10 cellular contexts compared by ENCODE assay signal in the genomic region with DNA sequence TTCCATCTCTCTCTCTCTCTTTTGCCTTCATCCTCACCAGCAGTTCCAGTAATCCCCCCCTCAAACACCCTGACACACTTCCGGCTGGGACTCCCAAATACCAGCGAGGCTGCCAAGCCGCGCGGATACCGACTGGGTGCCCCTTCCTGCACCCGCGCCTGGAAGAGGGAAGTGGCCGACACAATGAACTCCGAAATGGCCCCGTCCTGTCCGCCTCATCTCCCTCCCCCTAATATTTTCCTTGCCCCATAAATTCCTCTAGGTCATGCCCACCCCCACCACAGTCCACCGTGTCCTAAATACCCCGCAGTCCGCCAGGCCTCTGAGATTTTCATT. TPM values are rescaled to one million over a fixed set of nuclear protein-coding genes. Genes with fewer than 3 reads are reported as not detected.
DNase-seq lines count a peak whose midpoint lies in the region; ATAC-seq and TF ChIP-seq lines count a peak whose summit lies in the region.
"Had no signal": no experiment of that assay in that cellular context is flagged by ENCODE, and none has a peak within 500 bp of the region (broad histone marks: within the 10 kb centered on the region; RNA-seq: fewer than 3 reads in every experiment).

No MANE protein-coding gene starts in this region.

- DNase-seq in Caco-2 (no peak), HT-29 (ENCODE audit: low spot score) (peak; percentile 72), prostate gland (ENCODE audit: low spot score) (peak; percentile 59), cerebellar nuclear complex (lab: John Stamatoyannopoulos, UW) (no peak), upper lobe of left lung (no peak), mammary epithelial cell (no peak)
- DNase-seq: caudate nucleus had no signal

- POLR2A ChIA-PET in Caco-2 (lab: Charles Lee), result no interaction called here

- CTCF ChIA-PET in Caco-2 (lab: Charles Lee), result no interaction called here
- CTCF ChIA-PET in mammary epithelial cell (lab: Charles Lee; ENCODE audit: low non-redundant PET), result no interaction called here

- intact Hi-C loops in Caco-2 (cut with micrococcal nuclease; ENCODE audit: unreplicated experiment) (loop anchor here (10.0 kb wide), 1 partner anchor 962 kb away; a partner anchor contains a TSS), prostate gland (cut with DNase I) (loop anchor here (5.0 kb wide), 1 partner anchor 965 kb away; a partner anchor contains a TSS), mammary epithelial cell (cut with micrococcal nuclease) (loop anchor here (10.0 kb wide), 1 partner anchor 1072 kb away; no protein-coding TSS in a partner anchor)
- intact Hi-C loops in dendritic cell treated with granulocyte-macrophage colony-stimulating factor and Interleukin-4, amounts not matched to agents 40 ng/mL and 50 ng/mL, for 4 days (cut with micrococcal nuclease), result loop anchor here (5.0 to 10.0 kb wide), 3 partner anchors 1092 to 1305 kb away; no protein-coding TSS in a partner anchor

- no peak overlapping the region for H2AFZ ChIP-seq in mammary epithelial cell (ENCODE audit: low read depth, low read length)

- under 1% methylated on average over 15 of the region's 15 CpGs for WGBS in prostate gland
- WGBS in upper lobe of left lung, 2 donors, result 11 to 32% methylated on average over 15 of the region's 15 CpGs
- 65% methylated on average over 4 of the region's 15 CpGs for WGBS in mammary epithelial cell (ENCODE audit: low coverage, missing lambda C conversion rate)

- BruUV-seq in Caco-2 (replicated peaks; lab: Mats Ljungman, UMichigan) (no TSS peak), mammary epithelial cell (replicated peaks; lab: Mats Ljungman, UMichigan) (no TSS peak)

- H3K27ac ChIP-seq in prostate gland (peak overlapping the region; percentile 96), upper lobe of left lung (no peak overlapping the region), mammary epithelial cell (ENCODE audit: insufficient read depth, low read depth, low read length) (no peak overlapping the region)

- H3K79me2 ChIP-seq in mammary epithelial cell (ENCODE audit: insufficient read depth, low read length), result no peaks in the 10 kb centered on the region

- ATAC-seq in HG02981 (IDR thresholded peaks at IDR 0.05; ENCODE audit: unreplicated experiment) (no peak), upper lobe of left lung (ENCODE audit: low FRiP score in 2 of 2) (no peak)
- ATAC-seq: left colon had no signal

- no peak overlapping the region for H3K4me3 ChIP-seq in Caco-2 (ENCODE audit: low read depth, low read length)
- peak overlapping the region; percentile 61 to 80 for H3K4me3 ChIP-seq in prostate gland
- no peak overlapping the region for H3K4me3 ChIP-seq in upper lobe of left lung
- H3K4me3 ChIP-seq in mammary epithelial cell (replicated peaks in 1 of 3; ENCODE audit: insufficient read depth in 1 of 3, low read depth in 2 of 3, low read length in 3 of 3), result no peak overlapping the region

- peaks cover 15% of the 10 kb centered on the region for H3K4me1 Mint-ChIP-seq in Caco-2 (ENCODE audit: low read depth, unreplicated experiment)
- H3K4me1 Mint-ChIP-seq in dendritic cell treated with granulocyte-macrophage colony-stimulating factor and Interleukin-4, amounts not matched to agents 40 ng/mL and 50 ng/mL, for 4 days (ENCODE audit: low read depth), result peaks cover 73% of the 10 kb centered on the region

- no peak overlapping the region for H3K9ac ChIP-seq in mammary epithelial cell (ENCODE audit: insufficient read depth, low read length)

- peaks cover 5% of the 10 kb centered on the region; the same call in 1 of the 2 replicates for H3K4me1 ChIP-seq in Caco-2
- no peaks in the 10 kb centered on the region for H3K4me1 ChIP-seq in prostate gland (replicated peaks)
- H3K4me1 ChIP-seq in upper lobe of left lung, result peaks cover 7 to 52% (median 39%) of the 10 kb centered on the region in 4 donors
- peaks cover 22% of the 10 kb centered on the region for H3K4me1 ChIP-seq in mammary epithelial cell (ENCODE audit: insufficient read depth, low read length)

- no peak overlapping the region for H3K27ac Mint-ChIP-seq in Caco-2 (ENCODE audit: unreplicated experiment)
- H3K27ac Mint-ChIP-seq in dendritic cell treated with granulocyte-macrophage colony-stimulating factor and Interleukin-4, amounts not matched to agents 40 ng/mL and 50 ng/mL, for 4 days, result no peak overlapping the region

- no peaks in the 10 kb centered on the region for H3K36me3 ChIP-seq in Caco-2 (ENCODE audit: control insufficient read depth, insufficient read depth, low read length)
- H3K36me3 ChIP-seq in prostate gland, result no peaks in the 10 kb centered on the region
- no peaks in the 10 kb centered on the region for H3K36me3 ChIP-seq in upper lobe of left lung
- H3K36me3 ChIP-seq in mammary epithelial cell (ENCODE audit: insufficient read depth, low read length), result no peaks in the 10 kb centered on the region

- no peaks in the 10 kb centered on the region for H3K27me3 Mint-ChIP-seq in Caco-2 (ENCODE audit: insufficient read depth, unreplicated experiment)
- H3K27me3 Mint-ChIP-seq in dendritic cell treated with granulocyte-macrophage colony-stimulating factor and Interleukin-4, amounts not matched to agents 40 ng/mL and 50 ng/mL, for 4 days, result peaks cover 90% of the 10 kb centered on the region

- peaks cover 19% of the 10 kb centered on the region for H3K36me3 Mint-ChIP-seq in Caco-2 (ENCODE audit: insufficient read depth, unreplicated experiment)
- H3K36me3 Mint-ChIP-seq in dendritic cell treated with granulocyte-macrophage colony-stimulating factor and Interleukin-4, amounts not matched to agents 40 ng/mL and 50 ng/mL, for 4 days (ENCODE audit: low read depth), result no peaks in the 10 kb centered on the region

- H3K27me3 ChIP-seq in Caco-2 (replicated peaks; ENCODE audit: control insufficient read depth, insufficient read depth, low read length) (no peaks in the 10 kb centered on the region), prostate gland (replicated peaks; ENCODE audit: insufficient read depth) (no peaks in the 10 kb centered on the region), upper lobe of left lung (peaks cover 4 to 81% (median 62%) of the 10 kb centered on the region in 4 donors), mammary epithelial cell (ENCODE audit: insufficient read depth, low read length) (peaks cover 15% of the 10 kb centered on the region)

- no peak for TF ChIP-seq EP300 in upper lobe of left lung (IDR thresholded peaks at IDR 0.05)

- no peaks in the 10 kb centered on the region for H3K9me3 ChIP-seq in Caco-2
- no peaks in the 10 kb centered on the region for H3K9me3 ChIP-seq in prostate gland
- H3K9me3 ChIP-seq in upper lobe of left lung, result peaks cover 0 to 5% (median 0%) of the 10 kb centered on the region in 4 donors
- H3K9me3 ChIP-seq in mammary epithelial cell (replicated peaks; ENCODE audit: insufficient read depth, low read length), result peaks cover 14% of the 10 kb centered on the region

- TF ChIP-seq POLR2A in prostate gland (IDR thresholded peaks at IDR 0.05) (peak; percentile 11), upper lobe of left lung (IDR thresholded peaks at IDR 0.05) (no peak)

- H3K9me3 Mint-ChIP-seq in Caco-2 (ENCODE audit: unreplicated experiment), result no peaks in the 10 kb centered on the region
- no peaks in the 10 kb centered on the region for H3K9me3 Mint-ChIP-seq in dendritic cell treated with granulocyte-macrophage colony-stimulating factor and Interleukin-4, amounts not matched to agents 40 ng/mL and 50 ng/mL, for 4 days

- no peaks in the 10 kb centered on the region for H4K20me1 ChIP-seq in mammary epithelial cell (ENCODE audit: insufficient read depth, low read length)

- dilution Hi-C loops in mammary epithelial cell (cut with HindIII; ENCODE audit: low sequenced_read_pairs), result no loop called here

- TF ChIP-seq CTCF in Caco-2 (IDR thresholded peaks at IDR 0.05; ENCODE audit: insufficient read depth in 1 of 2, low read depth in 1 of 2, low read length in 1 of 2, severe bottlenecking in 1 of 2, unreplicated experiment in 1 of 2) (no peak), prostate gland (IDR thresholded peaks at IDR 0.05) (no peak), upper lobe of left lung (IDR thresholded peaks at IDR 0.05) (no peak), mammary epithelial cell (conservative IDR thresholded peaks at IDR 0.05 in 1 of 2, IDR thresholded peaks at IDR 0.05 in 1 of 2; ENCODE audit: extremely low read depth in 1 of 2, insufficient read depth in 1 of 2, low read depth in 1 of 2, low read length in 2 of 2) (no peak)

- H3K4me2 ChIP-seq in mammary epithelial cell (ENCODE audit: insufficient read depth, low read depth, low read length), result no peak overlapping the region

- in situ Hi-C loops in mammary epithelial cell (cut with MboI; ENCODE audit: low sequenced_read_pairs in 2 of 2), result loop anchor here in 1 of 2 donors (25.0 kb wide), 2 partner anchors 1080 to 1280 kb away; no protein-coding TSS in a partner anchor

- H3K4me3 Mint-ChIP-seq in Caco-2 (ENCODE audit: unreplicated experiment), result peak overlapping the region; percentile 23
- peak overlapping the region; percentile 74 for H3K4me3 Mint-ChIP-seq in dendritic cell treated with granulocyte-macrophage colony-stimulating factor and Interleukin-4, amounts not matched to agents 40 ng/mL and 50 ng/mL, for 4 days

RNA-seq across cellular contexts. Expression of a gene that starts 1.8 kb away (rescaled TPM):
- 14.4 and 16.7 TPM in 2 replicates for total RNA-seq in Caco-2 (2022)
- 96.1 and 99.2 TPM in 2 replicates for total RNA-seq in HT-29 (2014; rRNA removed; shearing (Covaris generic))
- total RNA-seq in prostate gland, result 10 to 100 TPM; 14.7 to 57.0 TPM
- 1 to 10 TPM in 2 of 6 donors, under 1 TPM in 3, not detected in 1; 0.30 to 6.1 (median 0.49) TPM for total RNA-seq in upper lobe of left lung
- total RNA-seq in mammary epithelial cell, result 10 to 100 TPM in 1 of 2 donors, 1 to 10 TPM in 1; 7.8 to 25.1 TPM
- 0.03 TPM for polyA plus RNA-seq in mammary epithelial cell
- polyA minus RNA-seq in mammary epithelial cell, result not detected

RNA-seq across cellular contexts. Expression of a gene that starts 7.0 kb away (rescaled TPM):
- total RNA-seq in Caco-2 (2022), result 7.8 and 9.5 TPM in 2 replicates
- 78.9 and 86.4 TPM in 2 replicates for total RNA-seq in HT-29 (2014; rRNA removed; shearing (Covaris generic))
- total RNA-seq in prostate gland, result 10 to 100 TPM; 25.8 to 65.6 TPM
- total RNA-seq in upper lobe of left lung, result under 1 TPM in 2 of 6 donors, not detected in 4; 0.15 to 0.24 TPM
- 1 to 10 TPM; 4.2 to 4.3 TPM for total RNA-seq in mammary epithelial cell
- 0.18 TPM for polyA plus RNA-seq in mammary epithelial cell
- not detected for polyA minus RNA-seq in mammary epithelial cell

RNA-seq across cellular contexts. Expression of a gene that starts 10.7 kb away (rescaled TPM):
- total RNA-seq in Caco-2 (2022) (19.7 and 19.9 TPM in 2 replicates), prostate gland (1 to 10 TPM; 2.2 to 4.6 TPM), upper lobe of left lung (1 to 10 TPM in 3 of 6 donors, under 1 TPM in 1, not detected in 2; 0.46 to 3.3 (median 2.5) TPM), mammary epithelial cell (1 to 10 TPM; 2.3 to 8.0 TPM)
- total RNA-seq in HT-29 (2014; rRNA removed; shearing (Covaris generic)), result 5.6 and 10.7 TPM in 2 replicates
- polyA plus RNA-seq in mammary epithelial cell, result 3.9 TPM
- polyA minus RNA-seq in mammary epithelial cell, result 3.7 TPM

RNA-seq across cellular contexts. Expression of a gene that starts 14.8 kb away (rescaled TPM):
- total RNA-seq in Caco-2 (2022), result 19.9 and 22.6 TPM in 2 replicates
- 27.8 and 29.0 TPM in 2 replicates for total RNA-seq in HT-29 (2014; rRNA removed; shearing (Covaris generic))
- total RNA-seq in prostate gland, result 1 to 10 TPM; 2.8 to 3.1 TPM
- total RNA-seq in upper lobe of left lung, result 10 to 100 TPM in 1 of 6 donors, 1 to 10 TPM in 3, under 1 TPM in 2; 0.20 to 11.4 (median 3.5) TPM
- total RNA-seq in mammary epithelial cell, result 1 to 10 TPM; 2.0 to 9.9 TPM
- 1.4 TPM for polyA plus RNA-seq in mammary epithelial cell
- polyA minus RNA-seq in mammary epithelial cell, result 0.83 TPM

RNA-seq across cellular contexts. Expression of a gene that starts 17.9 kb away (rescaled TPM):
- total RNA-seq in Caco-2 (2022) (0.53 and 0.73 TPM in 2 replicates), prostate gland (1 to 10 TPM; 8.5 to 9.8 TPM), upper lobe of left lung (not detected), mammary epithelial cell (under 1 TPM; 0.17 to 0.96 TPM)
- 67.7 and 74.3 TPM in 2 replicates for total RNA-seq in HT-29 (2014; rRNA removed; shearing (Covaris generic))
- polyA plus RNA-seq in mammary epithelial cell, result 0.12 TPM
- not detected for polyA minus RNA-seq in mammary epithelial cell

Comparison
In these comparisons a context has a peak if more than half of its experiments do, and no peak if none do; other contexts are left out.
1. DNase-seq: peak in HT-29 (single experiment) and prostate gland (single experiment); none in Caco-2 (0 of 2), cerebellar nuclear complex (0 of 2), upper lobe of left lung (0 of 2) and mammary epithelial cell (single experiment).
2. H3K4me3 ChIP-seq: peak in prostate gland (2 of 2); none in Caco-2 (single experiment), upper lobe of left lung (0 of 4) and mammary epithelial cell (0 of 3).
3. H3K27ac ChIP-seq: peak in prostate gland (2 of 2); none in upper lobe of left lung (0 of 4) and mammary epithelial cell (single experiment).